In genomic region chr2:64331846-64332245, GRCh38 we compare ENCODE assay signal across 21 cellular contexts.
DNase-seq lines count a peak whose midpoint lies in the region; ATAC-seq and TF ChIP-seq lines count a peak whose summit lies in the region.
"Had no signal": no experiment of that assay in that cellular context is flagged by ENCODE, and none has a peak within 500 bp of the region (broad histone marks: within the 10 kb centered on the region; RNA-seq: fewer than 3 reads in every experiment).

No MANE protein-coding gene starts in this region.

- no peak overlapping the region for H3K4me3 Mint-ChIP-seq in activated CD4-positive, alpha-beta T cell treated with anti-CD3 and anti-CD28 coated beads, Interleukin-2, amount 10 ng/mL, durations not matched to agents 7 days and 5 days
- H3K4me3 Mint-ChIP-seq in neural progenitor cell, result peak overlapping the region; percentile 13
- no peak overlapping the region for H3K4me3 Mint-ChIP-seq in activated CD4-positive, alpha-beta memory T cell treated with anti-CD3 and anti-CD28 coated beads for 36 hours
- H3K4me3 Mint-ChIP-seq: activated CD4-positive, alpha-beta memory T cell treated with anti-CD3 and anti-CD28 coated beads, Interleukin-2, amount 10 ng/mL, durations not matched to agents 7 days and 5 days; CD4-positive, alpha-beta memory T cell had no signal

- H3K27me3 Mint-ChIP-seq in activated CD4-positive, alpha-beta T cell treated with anti-CD3 and anti-CD28 coated beads, Interleukin-2, amount 10 ng/mL, durations not matched to agents 7 days and 5 days, result peaks cover 7% of the 10 kb centered on the region
- peaks cover 10% of the 10 kb centered on the region for H3K27me3 Mint-ChIP-seq in neural progenitor cell (ENCODE audit: insufficient read depth, low read depth)
- no peaks in the 10 kb centered on the region for H3K27me3 Mint-ChIP-seq in activated CD4-positive, alpha-beta memory T cell treated with anti-CD3 and anti-CD28 coated beads for 36 hours
- H3K27me3 Mint-ChIP-seq: CD4-positive, alpha-beta memory T cell had no signal

- no peaks in the 10 kb centered on the region for H3K9me3 Mint-ChIP-seq in activated CD4-positive, alpha-beta T cell treated with anti-CD3 and anti-CD28 coated beads, Interleukin-2, amount 10 ng/mL, durations not matched to agents 7 days and 5 days
- H3K9me3 Mint-ChIP-seq in neural progenitor cell, result peaks cover 4% of the 10 kb centered on the region
- no peaks in the 10 kb centered on the region for H3K9me3 Mint-ChIP-seq in activated CD4-positive, alpha-beta memory T cell treated with anti-CD3 and anti-CD28 coated beads for 36 hours
- H3K9me3 Mint-ChIP-seq: activated CD4-positive, alpha-beta memory T cell treated with anti-CD3 and anti-CD28 coated beads, Interleukin-2, amount 10 ng/mL, durations not matched to agents 7 days and 5 days; CD4-positive, alpha-beta memory T cell had no signal

- no peaks in the 10 kb centered on the region for H4K20me1 ChIP-seq in neural progenitor cell (ENCODE audit: low read depth)

- no peaks in the 10 kb centered on the region for H3K27me3 ChIP-seq in neural progenitor cell
- no peaks in the 10 kb centered on the region for H3K27me3 ChIP-seq in upper lobe of right lung
- H3K27me3 ChIP-seq: spleen, tibial nerve had no signal

- peak overlapping the region; percentile 98 for H2AFZ ChIP-seq in neural progenitor cell (replicated peaks)

- intact Hi-C loops in upper lobe of right lung (cut with DNase I), result loop anchor here (10.0 kb wide), 1 partner anchor 163 kb away; no protein-coding TSS in a partner anchor
- intact Hi-C loops in activated CD4-positive, alpha-beta memory T cell treated with anti-CD3 and anti-CD28 coated beads for 36 hours (cut with micrococcal nuclease), result loop anchor here (1.0 to 10.0 kb wide), 6 partner anchors 123 to 747 kb away; partner anchors contain the start of genes LGALSL, MDH1 and WDPCP

- no peak overlapping the region for H3K9ac ChIP-seq in neural progenitor cell
- H3K9ac ChIP-seq: SK-N-SH had no signal

- no peaks in the 10 kb centered on the region for H3K79me2 ChIP-seq in neural progenitor cell (ENCODE audit: low read depth)

- H3K4me1 ChIP-seq in neural progenitor cell (peaks cover 30% of the 10 kb centered on the region), upper lobe of right lung (peaks cover 40% of the 10 kb centered on the region)

- H3K27ac ChIP-seq in coronary artery (peak overlapping the region; percentile 71 to 87), neural progenitor cell (no peak overlapping the region), upper lobe of right lung (peak overlapping the region; percentile 61)

- no peak for TF ChIP-seq CTCF in coronary artery (IDR thresholded peaks at IDR 0.05)
- TF ChIP-seq CTCF in neural progenitor cell (IDR thresholded peaks at IDR 0.05), result no peak
- no peak for TF ChIP-seq CTCF in upper lobe of right lung (IDR thresholded peaks at IDR 0.05)
- no peak for TF ChIP-seq CTCF in GM20000 (IDR thresholded peaks at IDR 0.05; ENCODE audit: extremely low read depth, missing control alignments)

- H3K36me3 Mint-ChIP-seq in activated CD4-positive, alpha-beta T cell treated with anti-CD3 and anti-CD28 coated beads, Interleukin-2, amount 10 ng/mL, durations not matched to agents 7 days and 5 days (ENCODE audit: low read depth), result no peaks in the 10 kb centered on the region
- H3K36me3 Mint-ChIP-seq in neural progenitor cell, result no peaks in the 10 kb centered on the region
- no peaks in the 10 kb centered on the region for H3K36me3 Mint-ChIP-seq in activated CD4-positive, alpha-beta memory T cell treated with anti-CD3 and anti-CD28 coated beads for 36 hours
- H3K36me3 Mint-ChIP-seq: CD4-positive, alpha-beta memory T cell had no signal

- H3K9me3 ChIP-seq in neural progenitor cell (ENCODE audit: low read depth) (no peaks in the 10 kb centered on the region), upper lobe of right lung (no peaks in the 10 kb centered on the region)
- H3K9me3 ChIP-seq: SK-N-SH, spleen, tibial nerve had no signal

- no peak for DNase-seq in activated CD4-positive, alpha-beta T cell treated with anti-CD3 and anti-CD28 coated beads, Interleukin-2, amount 10 ng/mL, durations not matched to agents 7 days and 5 days
- DNase-seq in activated CD4-positive, alpha-beta T cell treated with anti-CD3 and anti-CD28 coated beads for 1 hour, result no peak
- no peak for DNase-seq in coronary artery (ENCODE audit: low spot score)
- no peak for DNase-seq in neural progenitor cell (ENCODE audit: low spot score)
- DNase-seq in upper lobe of right lung, result no peak
- no peak for DNase-seq in NCI-H1048 (lab: John Stamatoyannopoulos, UW)
- DNase-seq in GM20000 (ENCODE audit: low spot score), result no peak
- no peak for DNase-seq in activated CD4-positive, alpha-beta memory T cell treated with anti-CD3 and anti-CD28 coated beads for 36 hours
- DNase-seq: 8988T; activated CD4-positive, alpha-beta memory T cell treated with anti-CD3 and anti-CD28 coated beads, Interleukin-2, amount 10 ng/mL, durations not matched to agents 7 days and 5 days; activated gamma-delta T cell; activated T-cell treated with anti-CD3 and anti-CD28 coated beads for 4 hours; CD4-positive, alpha-beta memory T cell; dermis blood vessel endothelial cell; left colon; NCI-H524; SK-N-SH; spleen; stimulated activated CD4-positive, alpha-beta T cell treated with anti-CD3 and anti-CD28 coated beads, Interleukin-4, amount 100 ng/mL, for 1 hour; stimulated activated naive CD8-positive, alpha-beta T cell treated with anti-CD3 and anti-CD28 coated beads, Interleukin-15, Interleukin-2, amounts not matched to agents 100 U/mL and 50 U/mL, for 24 hours had no signal

- H3K4me3 ChIP-seq in coronary artery (no peak overlapping the region), neural progenitor cell (no peak overlapping the region), upper lobe of right lung (no peak overlapping the region)
- H3K4me3 ChIP-seq: spleen had no signal

- H3K36me3 ChIP-seq in neural progenitor cell, result no peaks in the 10 kb centered on the region
- H3K36me3 ChIP-seq in upper lobe of right lung, result no peaks in the 10 kb centered on the region
- H3K36me3 ChIP-seq: spleen, tibial nerve had no signal

- POLR2A ChIA-PET in activated CD4-positive, alpha-beta T cell treated with anti-CD3 and anti-CD28 coated beads, Interleukin-2, amount 10 ng/mL, durations not matched to agents 7 days and 5 days (lab: Charles Lee), result no interaction called here
- POLR2A ChIA-PET in activated CD4-positive, alpha-beta memory T cell treated with anti-CD3 and anti-CD28 coated beads for 36 hours (lab: Charles Lee), result no interaction called here

- H3K4me2 ChIP-seq in neural progenitor cell, result peak overlapping the region; percentile 72
- H3K4me2 ChIP-seq: SK-N-SH had no signal

- no peak for ATAC-seq in upper lobe of right lung
- ATAC-seq: left colon; stimulated activated naive CD8-positive, alpha-beta T cell treated with anti-CD3 and anti-CD28 coated beads, Interleukin-15, Interleukin-2, amounts not matched to agents 100 U/mL and 50 U/mL, for 24 hours had no signal

- CTCF ChIA-PET in activated CD4-positive, alpha-beta T cell treated with anti-CD3 and anti-CD28 coated beads, Interleukin-2, amount 10 ng/mL, durations not matched to agents 7 days and 5 days (lab: Charles Lee), result interaction anchor here (0.9 to 8.8 kb wide), 19 partner anchors 9 to 724 kb away, joined by 3 to 72 read pairs (median 4); partner anchors contain the start of gene CEP68
- CTCF ChIA-PET in activated CD4-positive, alpha-beta memory T cell treated with anti-CD3 and anti-CD28 coated beads for 36 hours (lab: Charles Lee), result interaction anchor here (0.8 to 8.3 kb wide), 45 partner anchors 8 to 541 kb away, joined by 3 to 368 read pairs (median 5); partner anchors contain the start of gene AFTPH

- peak overlapping the region; percentile 55 for H3K27ac Mint-ChIP-seq in activated CD4-positive, alpha-beta T cell treated with anti-CD3 and anti-CD28 coated beads, Interleukin-2, amount 10 ng/mL, durations not matched to agents 7 days and 5 days
- peak overlapping the region; percentile 82 for H3K27ac Mint-ChIP-seq in neural progenitor cell
- no peak overlapping the region for H3K27ac Mint-ChIP-seq in activated CD4-positive, alpha-beta memory T cell treated with anti-CD3 and anti-CD28 coated beads for 36 hours
- H3K27ac Mint-ChIP-seq: activated CD4-positive, alpha-beta memory T cell treated with anti-CD3 and anti-CD28 coated beads, Interleukin-2, amount 10 ng/mL, durations not matched to agents 7 days and 5 days had no signal

- peaks cover 10% of the 10 kb centered on the region for H3F3A ChIP-seq in neural progenitor cell (ENCODE audit: low read depth)

- peaks cover 40% of the 10 kb centered on the region for H3K4me1 Mint-ChIP-seq in activated CD4-positive, alpha-beta T cell treated with anti-CD3 and anti-CD28 coated beads, Interleukin-2, amount 10 ng/mL, durations not matched to agents 7 days and 5 days
- peaks cover 47% of the 10 kb centered on the region for H3K4me1 Mint-ChIP-seq in neural progenitor cell
- H3K4me1 Mint-ChIP-seq in activated CD4-positive, alpha-beta memory T cell treated with anti-CD3 and anti-CD28 coated beads for 36 hours (ENCODE audit: low read depth), result peaks cover 29% of the 10 kb centered on the region
